ENCODE assay signal across 17 cellular contexts in genomic region chr2:147998203-147998602, GRCh38. TPM values are rescaled to one million over a fixed set of nuclear protein-coding genes. Genes with fewer than 3 reads are reported as not detected.
DNase-seq lines count a peak whose midpoint lies in the region; ATAC-seq, FAIRE-seq and TF ChIP-seq lines count a peak whose summit lies in the region.
"Had no signal": no experiment of that assay in that cellular context is flagged by ENCODE, and none has a peak within 500 bp of the region (broad histone marks: within the 10 kb centered on the region; RNA-seq: fewer than 3 reads in every experiment).

No MANE protein-coding gene starts in this region.

- no TSS peak for BruUV-seq in GM12878 (replicated peaks; lab: Mats Ljungman, UMichigan)

- H3K36me3 Mint-ChIP-seq in progenitor cell of endocrine pancreas (ENCODE audit: insufficient read depth) = peaks cover 44% of the 10 kb centered on the region

- ATAC-seq in GM12878 (peak; percentile 37), GM19467 (IDR thresholded peaks at IDR 0.05; ENCODE audit: unreplicated experiment) (no peak), HG03095 (IDR thresholded peaks at IDR 0.05; ENCODE audit: unreplicated experiment) (no peak)
- ATAC-seq: Right ventricle myocardium inferior had no signal

- DNase-seq in D341Med (ENCODE audit: low spot score) (peak; percentile 30), GM12878 (ENCODE audit: low read depth, low spot score) (no peak), progenitor cell of endocrine pancreas (ENCODE audit: low spot score, unreplicated experiment) (no peak)
- no peak for DNase-seq in stimulated activated CD4-positive, alpha-beta T cell treated with anti-CD3 and anti-CD28 coated beads, Interleukin-4, amount 100 ng/mL, for 1 hour
- DNase-seq: BE2C, DMS 273 treated with DMSO at 0.1 percent for 48 hours, DMS79 treated with DMSO at 0.1 percent for 48 hours, H9, NCI-H1694, NCI-H2081, NCI-H2171 treated with DMSO at 0.1 percent for 48 hours, NCI-H524 treated with DMSO at 0.1 percent for 48 hours had no signal

- TF ChIP-seq POLR2A in GM12878 (IDR thresholded peaks at IDR 0.05; ENCODE audit: low read depth, low read length) = no peak

- TF ChIP-seq CTCF in HEK293 (tag by site-specific recombination; IDR thresholded peaks at IDR 0.05) = no peak
- TF ChIP-seq CTCF in GM12878 (IDR thresholded peaks at IDR 0.05 in 2 of 3, conservative IDR thresholded peaks at IDR 0.05 in 1 of 3; ENCODE audit: control insufficient read depth in 2 of 3, extremely low read depth in 1 of 3, insufficient read depth in 1 of 3, low read depth in 3 of 3, low read length in 3 of 3) = no peak
- no peak for TF ChIP-seq CTCF in progenitor cell of endocrine pancreas (IDR thresholded peaks at IDR 0.05; ENCODE audit: unreplicated experiment)

- H3K4me1 ChIP-seq in HEK293 (ENCODE audit: control insufficient read depth, insufficient read depth, low read length) = no peaks in the 10 kb centered on the region; the same call in 1 of the 2 replicates
- no peaks in the 10 kb centered on the region for H3K4me1 ChIP-seq in GM12878 (ENCODE audit: control insufficient read depth, insufficient read depth, low read length)
- H3K4me1 ChIP-seq: BE2C had no signal

- intact Hi-C loops in GM12878 (cut with micrococcal nuclease; ENCODE audit: unreplicated experiment) = no loop called here

- H3K4me3 Mint-ChIP-seq in progenitor cell of endocrine pancreas (ENCODE audit: low read depth) = no peak overlapping the region
- H3K4me3 Mint-ChIP-seq: H9 had no signal

- H3K27me3 ChIP-seq in GM12878 (replicated peaks in 1 of 2; ENCODE audit: control insufficient read depth in 2 of 2, insufficient read depth in 2 of 2, low read length in 1 of 2) = no peaks in the 10 kb centered on the region
- H3K27me3 ChIP-seq: BE2C had no signal

- H4K20me1 ChIP-seq in GM12878 (ENCODE audit: control insufficient read depth, insufficient read depth) = no peaks in the 10 kb centered on the region

- in situ Hi-C loops in GM12878 (cut with MboI) = no loop called here

- H3K9me3 ChIP-seq in HEK293 (ENCODE audit: control insufficient read depth, insufficient read depth, low read depth, low read length) (no peaks in the 10 kb centered on the region), GM12878 (replicated peaks; ENCODE audit: control insufficient read depth, insufficient read depth, low read length) (peaks cover 8% of the 10 kb centered on the region)
- H3K9me3 ChIP-seq: BE2C had no signal

- peaks cover 0 to 12% of the 10 kb centered on the region in 2 experiments; a peak in 1 of 3 replicates for H3K36me3 ChIP-seq in HEK293 (ENCODE audit: control insufficient read depth in 2 of 2, insufficient read depth in 1 of 2, low read length in 2 of 2)
- H3K36me3 ChIP-seq in GM12878 (ENCODE audit: control insufficient read depth in 2 of 2, insufficient read depth in 2 of 2, low read length in 1 of 2) = peaks cover 0 to 3% of the 10 kb centered on the region in 2 experiments; a peak in 2 of 4 replicates
- H3K36me3 ChIP-seq: BE2C had no signal

- no peak overlapping the region for H3K9ac ChIP-seq in GM12878 (ENCODE audit: control insufficient read depth, insufficient read depth, low read length)

- peaks cover 17% of the 10 kb centered on the region for H3K79me2 ChIP-seq in GM12878 (ENCODE audit: control insufficient read depth, insufficient read depth, low read length)

- no peaks in the 10 kb centered on the region for H3K27me3 Mint-ChIP-seq in progenitor cell of endocrine pancreas

- SMC1A ChIA-PET in GM12878 (lab: Charles Lee; ENCODE audit: uncharacterized antibody, unreplicated experiment) = interaction anchor here (1.2 to 4.3 kb wide), 8 partner anchors 8 to 639 kb away, joined by 3 to 22 read pairs (median 4); no protein-coding TSS in a partner anchor

- H3K27ac ChIP-seq in HEK293 (ENCODE audit: extremely low read depth, low read depth, low read length) (no peak overlapping the region), GM12878 (ENCODE audit: control insufficient read depth, insufficient read depth) (no peak overlapping the region)

- H3K4me2 ChIP-seq in GM12878 (ENCODE audit: control insufficient read depth, insufficient read depth) = no peak overlapping the region

- WGBS in GM12878 (ENCODE audit: insufficient coverage, insufficient replicate concordance, low lambda C conversion rate, missing lambda C conversion rate) = 94% methylated on average over 4 of the region's 4 CpGs

- peak overlapping the region; percentile 14 for H3K27ac Mint-ChIP-seq in progenitor cell of endocrine pancreas

- H3K4me1 Mint-ChIP-seq in progenitor cell of endocrine pancreas (ENCODE audit: low read depth) = peaks cover 2% of the 10 kb centered on the region

- peak; percentile 68 for FAIRE-seq in GM12878 (lab: Jason Lieb, UNC)
- FAIRE-seq: GM12891 had no signal

- peaks cover 28% of the 10 kb centered on the region for H3K9me3 Mint-ChIP-seq in progenitor cell of endocrine pancreas (ENCODE audit: low read depth)

- TF ChIP-seq RAD21 in GM12878 (IDR thresholded peaks at IDR 0.05; ENCODE audit: insufficient read depth, low read depth, low read length) = no peak

- RAD21 ChIA-PET in GM12878 (lab: Charles Lee; ENCODE audit: unreplicated experiment) = interaction anchor here (0.7 to 3.1 kb wide), 3 partner anchors 44 to 511 kb away, joined by 3 to 13 read pairs (median 5); no protein-coding TSS in a partner anchor

- TF ChIP-seq EP300 in GM12878 (IDR thresholded peaks at IDR 0.05; ENCODE audit: borderline replicate concordance in 1 of 2, control insufficient read depth in 1 of 2, low read depth in 2 of 2, low read length in 2 of 2) = no peak

- CTCF ChIA-PET in HEK293 (lab: Yijun Ruan, JAX) = interaction anchor here (1.7 kb wide), 1 partner anchor 8 kb away, joined by 11 read pairs; no protein-coding TSS in a partner anchor
- CTCF ChIA-PET in GM12878 (lab: Yijun Ruan, JAX) = interaction anchor here (1.0 to 3.1 kb wide), 3 partner anchors 8 to 511 kb away, joined by 4 to 17 read pairs (median 13); no protein-coding TSS in a partner anchor

- no peak overlapping the region for H2AFZ ChIP-seq in GM12878 (ENCODE audit: control insufficient read depth, low read depth, low read length)

- POLR2A ChIA-PET in HEK293 (lab: Yijun Ruan, JAX) = no interaction called here
- POLR2A ChIA-PET in GM12878 (lab: Charles Lee) = interaction anchor here (0.9 to 1.2 kb wide), 2 partner anchors 19 to 23 kb away, joined by 3 to 8 read pairs; partner anchors contain the start of genes MBD5 and ORC4

- H3K4me3 ChIP-seq in HEK293 (ENCODE audit: low read depth, low read length) (no peak overlapping the region), GM12878 (no peak overlapping the region)

TF ChIP-seq in HEK293, 187 proteins besides CTCF, POLR2A, EP300 and RAD21:
- TF ChIP-seq ZNF202 (tag by site-specific recombination; IDR thresholded peaks at IDR 0.05; ENCODE audit: borderline replicate concordance) = no peak
- no peak for TF ChIP-seq ZNF837 (tag by site-specific recombination; IDR thresholded peaks at IDR 0.05)
- TF ChIP-seq ZNF600 (tag by site-specific recombination; IDR thresholded peaks at IDR 0.05) = peak; percentile 59; the same call in 1 of the 2 replicates

RNA-seq across cellular contexts. Expression of gene ORC4, which starts 22.3 kb away (rescaled TPM):
- total RNA-seq in GM12878 (2013; cell fraction: nucleolus; rRNA removed) = 192 and 216 TPM in 2 replicates
- total RNA-seq in GM12878 (2014; rRNA removed) (25.7 and 27.2 TPM in 2 replicates), GM12878 (2014; rRNA removed; fragmentation: Illumina TruSeq; extraction: Trizol) (32.9 and 35.6 TPM in 2 replicates), GM12878 (2021) (36.6 and 38.2 TPM in 2 replicates), progenitor cell of endocrine pancreas (77.1 and 77.3 TPM in 2 replicates)
- polyA plus RNA-seq in GM12878 (2011; ENCODE audit: low read depth) = 6.7 TPM
- polyA plus RNA-seq in GM12878 (2011; rRNA removed) (55.9 and 98.2 TPM in 2 replicates), GM12878 (2014; fragmentation: Illumina TruSeq; extraction: Trizol) (56.7 and 74.2 TPM in 2 replicates), GM12878 (2014; fragmentation: Nextera tagmentation; extraction: Ambion mirVana) (10 to 100 TPM; 31.3 to 71.3 TPM), GM12878 (2014; rRNA removed) (32.0 and 48.3 TPM in 2 replicates), GM12878 (2016; fragmentation: Nextera tagmentation; extraction: Ambion mirVana) (10 to 100 TPM; 62.3 to 65.5 TPM)
- 12.6 and 33.1 TPM in 2 replicates for polyA plus RNA-seq in GM12878 (2011; cell fraction: cytosol; rRNA removed)
- 32.5 and 43.1 TPM in 2 replicates for polyA plus RNA-seq in GM12878 (2011; cell fraction: nucleus; rRNA removed)
- polyA plus RNA-seq in GM12878 (2012) = 17.9 and 29.9 TPM in 2 replicates
- polyA minus RNA-seq in GM12878 (2011; rRNA and poly(A)+ RNA removed) = 24.7 and 35.3 TPM in 2 replicates
- polyA minus RNA-seq in GM12878 (2011; cell fraction: cytosol; rRNA and poly(A)+ RNA removed) = 16.2 and 18.5 TPM in 2 replicates
- 45.8 and 75.0 TPM in 2 replicates for polyA minus RNA-seq in GM12878 (2011; cell fraction: nucleus; rRNA and poly(A)+ RNA removed)

RNA-seq across cellular contexts. Expression of gene MBD5, which starts 22.7 kb away (rescaled TPM):
- 608 and 633 TPM in 2 replicates for total RNA-seq in GM12878 (2013; cell fraction: nucleolus; rRNA removed)
- total RNA-seq in GM12878 (2014; rRNA removed) (23.0 and 24.8 TPM in 2 replicates), GM12878 (2014; rRNA removed; fragmentation: Illumina TruSeq; extraction: Trizol) (27.4 and 34.2 TPM in 2 replicates), GM12878 (2021) (35.5 and 38.0 TPM in 2 replicates), progenitor cell of endocrine pancreas (65.6 and 72.6 TPM in 2 replicates)
- 19.0 TPM for polyA plus RNA-seq in GM12878 (2011; ENCODE audit: low read depth)
- polyA plus RNA-seq in GM12878 (2011; rRNA removed) (58.0 and 71.0 TPM in 2 replicates), GM12878 (2014; fragmentation: Illumina TruSeq; extraction: Trizol) (19.1 and 26.5 TPM in 2 replicates), GM12878 (2014; fragmentation: Nextera tagmentation; extraction: Ambion mirVana) (1 to 10 TPM; 7.4 to 9.2 TPM), GM12878 (2014; rRNA removed) (15.8 and 17.7 TPM in 2 replicates), GM12878 (2016; fragmentation: Nextera tagmentation; extraction: Ambion mirVana) (10 to 100 TPM; 19.3 to 23.6 TPM)
- 23.0 and 24.2 TPM in 2 replicates for polyA plus RNA-seq in GM12878 (2011; cell fraction: cytosol; rRNA removed)
- polyA plus RNA-seq in GM12878 (2011; cell fraction: nucleus; rRNA removed) = 63.2 and 80.7 TPM in 2 replicates
- polyA plus RNA-seq in GM12878 (2012) = 17.0 and 22.3 TPM in 2 replicates
- polyA minus RNA-seq in GM12878 (2011; rRNA and poly(A)+ RNA removed) = 170 and 171 TPM in 2 replicates
- 11.1 and 24.5 TPM in 2 replicates for polyA minus RNA-seq in GM12878 (2011; cell fraction: cytosol; rRNA and poly(A)+ RNA removed)
- polyA minus RNA-seq in GM12878 (2011; cell fraction: nucleus; rRNA and poly(A)+ RNA removed) = 432 and 827 TPM in 2 replicates
